ENCODE assay signal across 32 cellular contexts in the genomic region with DNA sequence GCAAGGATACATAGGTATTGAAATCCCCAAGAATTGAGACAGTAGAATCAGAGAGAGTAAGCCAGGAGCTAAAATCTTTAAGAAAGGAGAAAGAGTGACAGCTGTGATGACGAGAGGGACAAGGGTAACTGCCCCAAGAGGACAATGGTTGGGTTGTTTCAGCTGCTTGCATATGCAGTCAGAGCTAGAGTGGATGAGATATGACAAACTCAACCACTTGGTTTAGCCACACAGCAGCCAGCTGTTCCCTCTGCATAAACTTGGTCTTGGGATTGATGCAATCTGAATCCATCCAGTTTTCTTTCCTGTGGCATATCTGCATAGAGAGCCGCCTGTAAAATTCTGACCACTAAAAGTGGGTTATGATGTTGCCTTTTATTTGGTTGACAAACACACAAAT.
"Had no signal": no experiment of that assay in that cellular context is flagged by ENCODE, and none has a peak within 500 bp of the region (broad histone marks: within the 10 kb centered on the region; RNA-seq: fewer than 3 reads in every experiment).

No MANE protein-coding gene starts in this region.

- H3K27ac ChIP-seq: brain microvascular endothelial cell, epithelial cell of prostate, esophagus squamous epithelium, heart left ventricle, VCaP had no signal

- H3K27me3 ChIP-seq: brain microvascular endothelial cell, esophagus squamous epithelium, heart left ventricle had no signal

- H3K4me1 ChIP-seq: esophagus squamous epithelium, heart left ventricle had no signal

- DNase-seq: activated CD4-positive, alpha-beta memory T cell treated with anti-CD3 and anti-CD28 coated beads, Interleukin-2, amount 10 ng/mL, durations not matched to agents 7 days and 5 days; activated CD4-positive, alpha-beta T cell treated with anti-CD3 and anti-CD28 coated beads for 1 hour; activated CD4-positive, alpha-beta T cell treated with anti-CD3 and anti-CD28 coated beads for 4 hours; activated CD4-positive, alpha-beta T cell treated with anti-CD3 and anti-CD28 coated beads, Interleukin-2, amount 10 ng/mL, durations not matched to agents 7 days and 5 days; activated CD4-positive, alpha-beta T cell treated with anti-CD3 and anti-CD28 coated beads, Interleukin-2, amount 50 U/mL, for 4 hours; activated CD8-positive, alpha-beta memory T cell treated with anti-CD3 and anti-CD28 coated beads, Interleukin-2, amount 50 U/mL, for 48 hours; activated effector memory CD4-positive, alpha-beta T cell treated with Interleukin-2 at 50 U/mL for 16 hours; activated gamma-delta T cell treated with Interleukin-2 at 50 U/mL for 16 hours; activated naive CD4-positive, alpha-beta T cell treated with anti-CD3 and anti-CD28 coated beads, Interleukin-2, amount 50 U/mL, for 16 hours; activated naive CD4-positive, alpha-beta T cell treated with Interleukin-2 at 50 U/mL for 16 hours; activated T-cell treated with anti-CD3 and anti-CD28 coated beads for 4 hours; activated T-cell treated with anti-CD3 and anti-CD28 coated beads, Interleukin-2, amount 50 U/mL, for 24 hours; amniotic stem cell; anterior cingulate cortex; brain microvascular endothelial cell; cortex of kidney; dermis blood vessel endothelial cell; effector CD4-positive, alpha-beta T cell; esophagus squamous epithelium; glutamatergic neuron; heart left ventricle; T-helper 2 cell had no signal

- FAIRE-seq: astrocyte, bronchial epithelial cell, endometrium, endothelial cell of umbilical vein, frontal cortex, TTC549 had no signal

- H3K4me3 ChIP-seq: esophagus squamous epithelium, heart left ventricle had no signal

- H3K36me3 ChIP-seq: brain microvascular endothelial cell, esophagus squamous epithelium, heart left ventricle had no signal

- H3K9me3 ChIP-seq: esophagus squamous epithelium had no signal

- ATAC-seq: activated T-helper 17 cell treated with anti-CD3 and anti-CD28 coated beads, Interleukin-2, amount 50 U/mL, for 72 hours; heart left ventricle; WTC11 had no signal
